ENCODE assay signal across 1 cellular context in genomic region chr10:101394522-101395133, GRCh38.
TF ChIP-seq lines count a peak whose summit lies in the region.

No MANE protein-coding gene starts in this region.

TF ChIP-seq in WTC11, 78 proteins besides CTCF, POLR2A, EP300 and RAD21 (continued from another document):
- no peak for TF ChIP-seq NFE2L1 (CRISPR knock-in tag; IDR thresholded peaks at IDR 0.05)
